ENCODE assay signal across 20 cellular contexts in genomic region chr5:93755716-93756115, GRCh38.
"Had no signal": no experiment of that assay in that cellular context is flagged by ENCODE, and none has a peak within 500 bp of the region (broad histone marks: within the 10 kb centered on the region; RNA-seq: fewer than 3 reads in every experiment).

No MANE protein-coding gene starts in this region.

- FAIRE-seq: islet of Langerhans had no signal

- ATAC-seq: effector memory CD8-positive, alpha-beta T cell; heart left ventricle; naive thymus-derived CD4-positive, alpha-beta T cell; sciatic nerve; stimulated activated naive B cell treated with anti-CD40 and anti-IgM and Interleukin-4, amounts not matched to agents 10 μg/mL and 1 μg/mL and 100 μg/mL, for 72 hours; stimulated activated naive CD8-positive, alpha-beta T cell treated with anti-CD3 and anti-CD28 coated beads, Interleukin-15, amount 100 ng/mL, for 72 hours had no signal

- DNase-seq: central memory CD4-positive, alpha-beta T cell; cortex of kidney; dorsolateral prefrontal cortex; effector memory CD8-positive, alpha-beta T cell; foreskin melanocyte; heart left ventricle; hypothalamus; kidney glomerular epithelial cell; mesendoderm; naive thymus-derived CD4-positive, alpha-beta T cell; nucleus accumbens; ovary; stimulated activated CD4-positive, alpha-beta T cell treated with anti-CD3 and anti-CD28 coated beads, Interleukin-2, amount 100 ng/mL, for 24 hours; stimulated activated CD4-positive, alpha-beta T cell treated with anti-CD3 and anti-CD28 coated beads, Interleukin-4, amount 100 ng/mL, for 4 hours; stimulated activated naive B cell treated with anti-CD40 and anti-IgM and Interleukin-4, amounts not matched to agents 10 μg/mL and 1 μg/mL and 100 μg/mL, for 72 hours; stimulated activated naive CD8-positive, alpha-beta T cell treated with anti-CD3 and anti-CD28 coated beads, Interleukin-15, amount 100 ng/mL, for 72 hours; transverse colon had no signal

- H3K27ac ChIP-seq: dorsolateral prefrontal cortex, heart left ventricle, ovary, thoracic aorta, transverse colon had no signal

- H3K9me3 ChIP-seq: ovary had no signal

- H3K27me3 ChIP-seq: dorsolateral prefrontal cortex, heart left ventricle, ovary, transverse colon had no signal

- H3K4me3 ChIP-seq: dorsolateral prefrontal cortex, heart left ventricle, ovary, thoracic aorta, transverse colon had no signal

- H3K4me1 ChIP-seq: transverse colon had no signal

- H3K36me3 ChIP-seq: heart left ventricle, ovary, thoracic aorta, transverse colon had no signal
